8 cellular contexts compared by ENCODE assay signal in genomic region chr3:30012941-30013543, GRCh38.
DNase-seq lines count a peak whose midpoint lies in the region; ATAC-seq and TF ChIP-seq lines count a peak whose summit lies in the region.

No MANE protein-coding gene starts in this region.

- H3K9me2 ChIP-seq in neural cell (ENCODE audit: insufficient read depth, low read length), result no peaks in the 10 kb centered on the region

- H3K9me3 ChIP-seq in neural cell (ENCODE audit: low read length), result no peaks in the 10 kb centered on the region
- H3K9me3 ChIP-seq in tibial artery, result peaks cover 0 to 7% (median 0%) of the 10 kb centered on the region in 3 donors

- peak; percentile 44 for TF ChIP-seq RAD21 in neural cell (conservative IDR thresholded peaks at IDR 0.05)

- no peaks in the 10 kb centered on the region for H3F3A ChIP-seq in neural cell (ENCODE audit: insufficient read depth, low read length, poor library complexity, severe bottlenecking)

- TF ChIP-seq CTCF in neural cell (IDR thresholded peaks at IDR 0.05; ENCODE audit: poor library complexity, severe bottlenecking) (peak; percentile 53), tibial artery (IDR thresholded peaks at IDR 0.05) (peak; percentile 50 to 54)

- no peak overlapping the region for H3K9ac ChIP-seq in neural cell (ENCODE audit: low read length)

- DNase-seq in DMS 273 (lab: John Stamatoyannopoulos, UW; ENCODE audit: unreplicated experiment) (peak; percentile 77), NCI-H774 (lab: John Stamatoyannopoulos, UW) (peak; percentile 8), fibroblast of peridontal ligament (ENCODE audit: extremely low read depth) (peak; percentile 77), tibial artery (peak; percentile 68 to 78)
- peak; percentile 71 for DNase-seq in activated CD8-positive, alpha-beta memory T cell treated with anti-CD3 and anti-CD28 coated beads, Interleukin-2, amount 50 U/mL, for 48 hours

- no peaks in the 10 kb centered on the region for H3K27me3 ChIP-seq in neural cell (ENCODE audit: insufficient read depth, low read depth, low read length)
- no peaks in the 10 kb centered on the region for H3K27me3 ChIP-seq in tibial artery

- intact Hi-C loops in tibial artery (cut with DNase I; ENCODE audit: low total_unique reads), result no loop called here

- no peak overlapping the region for H2AFZ ChIP-seq in neural cell (ENCODE audit: low read depth, low read length)

- no peaks in the 10 kb centered on the region for H3K79me2 ChIP-seq in neural cell (replicated peaks; ENCODE audit: insufficient read depth, low read length)

- H3K36me3 ChIP-seq in neural cell (ENCODE audit: insufficient read depth, low read length) (no peaks in the 10 kb centered on the region), tibial artery (no peaks in the 10 kb centered on the region)

- H3K4me3 ChIP-seq in neural cell (ENCODE audit: low read length) (no peak overlapping the region), tibial artery (no peak overlapping the region)

- TF ChIP-seq EP300 in neural cell (conservative IDR thresholded peaks at IDR 0.05; ENCODE audit: poor library complexity, severe bottlenecking), result no peak

- no peaks in the 10 kb centered on the region for H4K20me1 ChIP-seq in neural cell (ENCODE audit: insufficient read depth)

- H3K4me1 ChIP-seq in tibial artery, result no peaks in the 10 kb centered on the region

- ATAC-seq in HG03342 (IDR thresholded peaks at IDR 0.05; ENCODE audit: unreplicated experiment) (peak; percentile 53), HG02870 (IDR thresholded peaks at IDR 0.05; ENCODE audit: unreplicated experiment) (no peak)

- H3K27ac ChIP-seq in neural cell (ENCODE audit: low read length), result no peak overlapping the region
- H3K27ac ChIP-seq in tibial artery, result no peak overlapping the region

- H3K4me2 ChIP-seq in neural cell (ENCODE audit: low read length), result no peak overlapping the region

TF ChIP-seq in neural cell, 6 proteins besides CTCF, POLR2A, EP300 and RAD21:
- no peak for TF ChIP-seq MXI1 (conservative IDR thresholded peaks at IDR 0.05; ENCODE audit: poor library complexity, severe bottlenecking)
- no peak for TF ChIP-seq EZH2 (IDR thresholded peaks at IDR 0.05; ENCODE audit: borderline replicate concordance, insufficient read depth, low read length, poor library complexity, severe bottlenecking)
- TF ChIP-seq SMC3 (conservative IDR thresholded peaks at IDR 0.05; ENCODE audit: poor library complexity), result peak; percentile 47

Comparison
In these comparisons a context has a peak if more than half of its experiments do, and no peak if none do; other contexts are left out.
1. DNase-seq: peak in every context shown above with its lines; median percentile 77 in DMS 273; 77 in fibroblast of peridontal ligament; 73 in tibial artery; 71 in activated CD8-positive, alpha-beta memory T cell treated with anti-CD3 and anti-CD28 coated beads, Interleukin-2, amount 50 U/mL, for 48 hours; 8 in NCI-H774.